ENCODE assay signal across 11 cellular contexts in the genomic region with DNA sequence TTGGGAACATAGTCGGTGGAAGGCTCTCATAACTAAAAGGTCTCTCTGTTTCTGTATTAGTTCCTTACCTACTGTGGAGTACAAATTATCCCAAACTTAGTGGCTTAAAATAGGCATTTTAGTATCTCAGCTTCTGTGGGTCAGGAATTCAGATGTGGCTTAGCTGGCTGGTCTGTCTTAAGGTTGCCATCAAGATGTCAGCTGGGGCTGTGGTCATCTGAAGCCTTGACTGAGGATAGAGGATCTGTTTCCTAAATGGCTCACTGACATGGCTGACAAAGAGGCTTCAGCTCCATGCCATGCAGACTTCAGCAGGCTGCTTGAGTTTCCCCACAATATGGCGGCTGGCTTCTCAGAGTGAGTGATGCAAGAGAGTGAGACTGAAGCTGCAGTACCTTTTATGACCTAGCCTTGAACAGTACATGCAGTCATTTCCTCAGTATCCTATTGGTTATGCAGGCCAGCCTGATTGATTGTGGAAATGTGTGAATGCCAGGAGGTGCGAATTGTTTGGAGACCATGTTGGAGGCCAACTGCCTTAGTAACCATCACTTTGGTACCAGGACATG.
A peak's percentile ranks its signal among the peaks of the same experiment; 100 is the strongest.
DNase-seq lines count a peak whose midpoint lies in the region; ATAC-seq, FAIRE-seq and TF ChIP-seq lines count a peak whose summit lies in the region.
"Had no signal": no experiment of that assay in that cellular context is flagged by ENCODE, and none has a peak within 500 bp of the region (broad histone marks: within the 10 kb centered on the region; RNA-seq: fewer than 3 reads in every experiment).

No MANE protein-coding gene starts in this region.

- TF ChIP-seq POLR2A in K562 (conservative IDR thresholded peaks at IDR 0.05): no peak

- H3K4me2 ChIP-seq in K562 (ENCODE audit: insufficient read depth, low read length): no peak overlapping the region

- peaks cover 0 to 4% (median 0%) of the 10 kb centered on the region in 3 donors for H3K36me3 Mint-ChIP-seq in naive thymus-derived CD8-positive, alpha-beta T cell

- peaks cover 14 to 17% of the 10 kb centered on the region in 2 experiments for H3K4me1 ChIP-seq in K562 (replicated peaks in 1 of 2; ENCODE audit: control insufficient read depth in 2 of 2, insufficient read depth in 2 of 2, low read length in 2 of 2)

- H3K36me3 ChIP-seq in K562 (ENCODE audit: control insufficient read depth, insufficient read depth, low read length): no peaks in the 10 kb centered on the region

- no peaks in the 10 kb centered on the region for H3K27me3 ChIP-seq in K562 (ENCODE audit: control insufficient read depth in 2 of 2, insufficient read depth in 2 of 2, low read length in 2 of 2)

- H3K9me3 ChIP-seq in K562 (replicated peaks; ENCODE audit: control insufficient read depth, insufficient read depth, low read depth, low read length): 0 out of 2 replicates have a peak, but pooled peaks cover 10% of the 10 kb centered on the region

- intact Hi-C loops in K562 (cut with micrococcal nuclease): loop anchor here (5.0 kb wide), 1 partner anchor 153 kb away; the partner anchor contains the start of gene IER5L

- no peaks in the 10 kb centered on the region for H3K9me1 ChIP-seq in K562 (ENCODE audit: control insufficient read depth, insufficient read depth, low read length)

- 77% methylated on average over 3 of the region's 3 CpGs for WGBS in K562 (ENCODE audit: insufficient coverage, low coverage, missing lambda C conversion rate)

- peaks cover 0 to 6% (median 3%) of the 10 kb centered on the region in 9 donors for H3K9me3 Mint-ChIP-seq in naive thymus-derived CD8-positive, alpha-beta T cell

- no peak overlapping the region for H2AFZ ChIP-seq in K562 (ENCODE audit: low read depth, low read length)

- no peaks in the 10 kb centered on the region for H3K79me2 ChIP-seq in K562 (ENCODE audit: control insufficient read depth, insufficient read depth, low read length)

- H3K27me3 Mint-ChIP-seq in naive thymus-derived CD8-positive, alpha-beta T cell: no peaks in the 10 kb centered on the region

- POLR2A ChIA-PET in K562 (lab: Yijun Ruan, JAX): no interaction called here
- POLR2A ChIA-PET in naive thymus-derived CD8-positive, alpha-beta T cell (lab: Charles Lee): interaction anchor here (0.9 kb wide), 1 partner anchor 10 kb away, joined by 4 read pairs; no protein-coding TSS in a partner anchor

- ATAC-seq in K562 (peak; percentile 69), HG03439 (IDR thresholded peaks at IDR 0.05; ENCODE audit: unreplicated experiment) (no peak)
- no peak for ATAC-seq in naive thymus-derived CD8-positive, alpha-beta T cell

- no peak for TF ChIP-seq CTCF in GM12865 (IDR thresholded peaks at IDR 0.05; ENCODE audit: insufficient read depth, low read depth, low read length, missing control alignments)
- TF ChIP-seq CTCF in K562 (IDR thresholded peaks at IDR 0.05 in 2 of 3, conservative IDR thresholded peaks at IDR 0.05 in 1 of 3; ENCODE audit: insufficient read depth in 2 of 3, low read depth in 1 of 3, low read length in 3 of 3): no peak

- no peak overlapping the region for H3K27ac ChIP-seq in K562 (ENCODE audit: extremely low read depth, low read depth, low read length)

- H3K4me3 Mint-ChIP-seq in naive thymus-derived CD8-positive, alpha-beta T cell: no peak overlapping the region
- H3K4me3 Mint-ChIP-seq: immature natural killer cell had no signal

- peaks cover 22 to 43% (median 38%) of the 10 kb centered on the region in 4 donors for H3K4me1 Mint-ChIP-seq in naive thymus-derived CD8-positive, alpha-beta T cell

- DNase-seq in GM12865 (ENCODE audit: low read depth): peak; percentile 25
- peak; percentile 22 for DNase-seq in HT1080 (ENCODE audit: low read depth)
- no peak for DNase-seq in K562 (ENCODE audit: extremely low read depth in 1 of 4, low spot score in 3 of 4)
- no peak for DNase-seq in naive thymus-derived CD8-positive, alpha-beta T cell
- no peak for DNase-seq in NCI-H345 (lab: John Stamatoyannopoulos, UW)
- no peak for DNase-seq in NCI-H2029 (lab: John Stamatoyannopoulos, UW)
- DNase-seq: activated gamma-delta T cell treated with Interleukin-2 at 50 U/mL for 16 hours, caudate nucleus, immature natural killer cell, NCI-H1105 treated with DMSO at 0.1 percent for 48 hours had no signal

- H4K20me1 ChIP-seq in K562 (replicated peaks; ENCODE audit: control insufficient read depth, insufficient read depth, low read length): no peaks in the 10 kb centered on the region

- no peak overlapping the region for H3K4me3 ChIP-seq in GM12865 (ENCODE audit: low read depth, low read length)
- no peak overlapping the region for H3K4me3 ChIP-seq in K562

- CTCF ChIA-PET in K562 (lab: Yijun Ruan, JAX; ENCODE audit: low intra/inter-chr PET ratio): no interaction called here

- no TSS peak for BruUV-seq in K562 (replicated peaks; lab: Mats Ljungman, UMichigan)

- no peak for TF ChIP-seq RAD21 in K562 (CRISPR knock-in tag; conservative IDR thresholded peaks at IDR 0.05 in 1 of 2, IDR thresholded peaks at IDR 0.05 in 1 of 2)

- no peak overlapping the region for H3K9ac ChIP-seq in K562 (ENCODE audit: insufficient read depth in 1 of 2, low read depth in 2 of 2, low read length in 2 of 2)

- TF ChIP-seq EP300 in K562 (IDR thresholded peaks at IDR 0.05; ENCODE audit: low read length): no peak

- in situ Hi-C loops in K562 (cut with MboI): loop anchor here (25.0 kb wide), 1 partner anchor 282 kb away; the partner anchor contains the start of gene C9orf50

- H3K27ac Mint-ChIP-seq in naive thymus-derived CD8-positive, alpha-beta T cell: peak overlapping the region in 7 of 10 donors; percentile 19 to 63 (median 47)
- H3K27ac Mint-ChIP-seq: immature natural killer cell had no signal

- FAIRE-seq in K562 (lab: Jason Lieb, UNC): no peak

TF ChIP-seq in K562, 482 proteins besides CTCF, POLR2A, EP300 and RAD21 (continues in another document):
- TF ChIP-seq CBX1 (IDR thresholded peaks at IDR 0.05; ENCODE audit: low read depth) (peak; percentile 81; the same call in 1 of the 2 replicates), TRIM28 (IDR thresholded peaks at IDR 0.05) (peak; percentile 94), CBX5 (IDR thresholded peaks at IDR 0.05; ENCODE audit: borderline replicate concordance, low read depth) (peak; percentile 83), TRIM24 (IDR thresholded peaks at IDR 0.05) (peak; percentile 99), TBP (optimal IDR thresholded peaks at IDR 0.05; ENCODE audit: low read depth, low read length) (no peak), EHMT2 (IDR thresholded peaks at IDR 0.05) (peak; percentile 71; the same call in 1 of the 2 replicates), ATF7 (IDR thresholded peaks at IDR 0.05) (peak; percentile 94), ATF3 (IDR thresholded peaks at IDR 0.05) (peak; percentile 89), ATF3 (CRISPR knock-in tag; conservative IDR thresholded peaks at IDR 0.05) (peak; percentile 65; the same call in 1 of the 2 replicates), ZBTB33 (CRISPR knock-in tag; IDR thresholded peaks at IDR 0.05) (peak; percentile 85), SOX6 (IDR thresholded peaks at IDR 0.05) (no peak), CEBPB (tag; IDR thresholded peaks at IDR 0.05) (peak; percentile 92), MTA3 (IDR thresholded peaks at IDR 0.05; ENCODE audit: borderline replicate concordance) (peak; percentile 25; the same call in 1 of the 2 replicates), MED1 (CRISPR knock-in tag; IDR thresholded peaks at IDR 0.05; ENCODE audit: borderline replicate concordance) (no peak), JUN (IDR thresholded peaks at IDR 0.05; ENCODE audit: borderline replicate concordance, low read depth, low read length) (peak; percentile 77), JUN (CRISPR knock-in tag; IDR thresholded peaks at IDR 0.05; ENCODE audit: borderline replicate concordance) (0 out of 2 replicates have a peak, but pooled peaks have one; percentile 60), FOXA3 (CRISPR knock-in tag; conservative IDR thresholded peaks at IDR 0.05 in 1 of 2, IDR thresholded peaks at IDR 0.05 in 1 of 2) (no peak)
- TF ChIP-seq, protein P1, sequence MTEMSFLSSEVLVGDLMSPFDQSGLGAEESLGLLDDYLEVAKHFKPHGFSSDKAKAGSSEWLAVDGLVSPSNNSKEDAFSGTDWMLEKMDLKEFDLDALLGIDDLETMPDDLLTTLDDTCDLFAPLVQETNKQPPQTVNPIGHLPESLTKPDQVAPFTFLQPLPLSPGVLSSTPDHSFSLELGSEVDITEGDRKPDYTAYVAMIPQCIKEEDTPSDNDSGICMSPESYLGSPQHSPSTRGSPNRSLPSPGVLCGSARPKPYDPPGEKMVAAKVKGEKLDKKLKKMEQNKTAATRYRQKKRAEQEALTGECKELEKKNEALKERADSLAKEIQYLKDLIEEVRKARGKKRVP (CRISPR knock-in tag; IDR thresholded peaks at IDR 0.05): peak; percentile 63; the same call in 1 of the 2 replicates

Comparison
In these comparisons a context has a peak if more than half of its experiments do, and no peak if none do; other contexts are left out.
1. DNase-seq: peak in GM12865 (single experiment) and HT1080 (single experiment); none in K562 (0 of 4), naive thymus-derived CD8-positive, alpha-beta T cell (0 of 10), NCI-H345 (single experiment) and NCI-H2029 (single experiment).